Comparison of ENCODE assay signal across 24 cellular contexts in genomic region chr9:135154050-135154570, GRCh38.
"Had no signal": no experiment of that assay in that cellular context is flagged by ENCODE, and none has a peak within 500 bp of the region (broad histone marks: within the 10 kb centered on the region; RNA-seq: fewer than 3 reads in every experiment).

No MANE protein-coding gene starts in this region.

- DNase-seq: cortex of kidney; effector memory CD8-positive, alpha-beta T cell; head of caudate nucleus; kidney; mesenchymal stem cell; mucosa of descending colon; naive B cell; pancreas; sigmoid colon; stimulated activated CD4-positive, alpha-beta T cell treated with anti-CD3 and anti-CD28 coated beads, Interleukin-2, amount 100 ng/mL, for 24 hours; stimulated activated CD4-positive, alpha-beta T cell treated with anti-CD3 and anti-CD28 coated beads, Interleukin-4, amount 100 ng/mL, for 24 hours; stimulated activated naive CD4-positive, alpha-beta T cell treated with Interleukin-2 at 50 U/mL for 16 hours; substantia nigra; testis; tibial artery had no signal

- H3K27ac ChIP-seq: hepatocyte, neutrophil, pancreas, sigmoid colon, testis, tibial artery had no signal

- H3K79me2 ChIP-seq: hepatocyte had no signal

- H3K27ac Mint-ChIP-seq: effector memory CD8-positive, alpha-beta T cell; mesothelial cell of epicardium; naive B cell; natural killer cell treated with Interleukin-12 subunit alpha and Interleukin-12 subunit beta and Interleukin-15 and Interleukin-18, amount 100 ng/mL, for 72 hours; stimulated activated effector memory CD8-positive, alpha-beta T cell treated with anti-CD3 and anti-CD28 coated beads, Interleukin-12 subunit alpha, Interleukin-12 subunit beta, amount 100 ng/mL, for 72 hours; type B pancreatic cell had no signal

- H3K4me3 ChIP-seq: hepatocyte, mucosa of descending colon, pancreas, sigmoid colon, testis, tibial artery had no signal

- H3K36me3 ChIP-seq: neutrophil, pancreas, sigmoid colon, tibial artery had no signal

- H2AFZ ChIP-seq: hepatocyte had no signal

- H3K36me3 Mint-ChIP-seq: mesothelial cell of epicardium; natural killer cell treated with Interleukin-12 subunit alpha and Interleukin-12 subunit beta and Interleukin-15 and Interleukin-18, amount 100 ng/mL, for 72 hours; stimulated activated effector memory CD8-positive, alpha-beta T cell treated with anti-CD3 and anti-CD28 coated beads, Interleukin-12 subunit alpha, Interleukin-12 subunit beta, amount 100 ng/mL, for 72 hours; type B pancreatic cell had no signal

- H3K9me3 ChIP-seq: mucosa of descending colon, neutrophil, pancreas, sigmoid colon, testis had no signal

- H3K4me1 Mint-ChIP-seq: mesothelial cell of epicardium; naive B cell; stimulated activated effector memory CD8-positive, alpha-beta T cell treated with anti-CD3 and anti-CD28 coated beads, Interleukin-12 subunit alpha, Interleukin-12 subunit beta, amount 100 ng/mL, for 72 hours had no signal

- H3K27me3 ChIP-seq: hepatocyte, pancreas, testis had no signal

- H3K4me1 ChIP-seq: pancreas, sigmoid colon, testis, tibial artery had no signal

- H3K4me2 ChIP-seq: hepatocyte had no signal

- ATAC-seq: effector memory CD8-positive, alpha-beta T cell; left lobe of liver; mucosa of descending colon; natural killer cell treated with Interleukin-12 subunit alpha and Interleukin-12 subunit beta and Interleukin-15 and Interleukin-18, amount 100 ng/mL, for 72 hours; pancreas; stimulated activated effector memory CD8-positive, alpha-beta T cell treated with anti-CD3 and anti-CD28 coated beads, Interleukin-12 subunit alpha, Interleukin-12 subunit beta, amount 100 ng/mL, for 72 hours had no signal

- H3K4me3 Mint-ChIP-seq: effector memory CD8-positive, alpha-beta T cell; mesothelial cell of epicardium; naive B cell; natural killer cell treated with Interleukin-12 subunit alpha and Interleukin-12 subunit beta and Interleukin-15 and Interleukin-18, amount 100 ng/mL, for 72 hours; neural crest cell; stimulated activated effector memory CD8-positive, alpha-beta T cell treated with anti-CD3 and anti-CD28 coated beads, Interleukin-12 subunit alpha, Interleukin-12 subunit beta, amount 100 ng/mL, for 72 hours; type B pancreatic cell had no signal

- H3K9me3 Mint-ChIP-seq: natural killer cell treated with Interleukin-12 subunit alpha and Interleukin-12 subunit beta and Interleukin-15 and Interleukin-18, amount 100 ng/mL, for 72 hours; neural crest cell; type B pancreatic cell had no signal

- FAIRE-seq: frontal cortex, kidney, pancreas had no signal
